ENCODE assay signal across 9 cellular contexts in genomic region chr6:38567436-38567835, GRCh38.
DNase-seq lines count a peak whose midpoint lies in the region; ATAC-seq, FAIRE-seq and TF ChIP-seq lines count a peak whose summit lies in the region.
"Had no signal": no experiment of that assay in that cellular context is flagged by ENCODE, and none has a peak within 500 bp of the region (broad histone marks: within the 10 kb centered on the region; RNA-seq: fewer than 3 reads in every experiment).

No MANE protein-coding gene starts in this region.

- H3K27ac Mint-ChIP-seq in activated T-helper 1 cell treated with anti-CD3 and anti-CD28 coated beads, Interleukin-12 subunit alpha, Interleukin-12 subunit beta, Interleukin-2, Interleukin-4 antibody, amounts not matched to agents 30 ng/mL and 10 ng/mL and 1 ng/mL, durations not matched to agents 14 hours and 24 hours and 36 hours: no peak overlapping the region
- H3K27ac Mint-ChIP-seq: memory B cell had no signal

- H3K9ac ChIP-seq in endothelial cell of umbilical vein (replicated peaks; ENCODE audit: extremely low read depth, insufficient read depth, low read length): no peak overlapping the region

- dilution Hi-C loops in endothelial cell of umbilical vein (cut with MboI; ENCODE audit: extremely low pct_ligation_motif_present, low sequenced_read_pairs): no loop called here

- TF ChIP-seq POLR2A in endothelial cell of umbilical vein (IDR thresholded peaks at IDR 0.05; ENCODE audit: low read depth, low read length): no peak

- CTCF ChIA-PET in endothelial cell of umbilical vein (lab: Charles Lee): interaction anchor here (0.6 to 6.8 kb wide), 9 partner anchors 12 to 875 kb away, joined by 3 to 88 read pairs (median 3); no protein-coding TSS in a partner anchor

- no peak for ATAC-seq in HG03280 (IDR thresholded peaks at IDR 0.05; ENCODE audit: unreplicated experiment)

- no peaks in the 10 kb centered on the region for H4K20me1 ChIP-seq in endothelial cell of umbilical vein (replicated peaks; ENCODE audit: control insufficient read depth, extremely low read depth, insufficient read depth, low read length)

- no peaks in the 10 kb centered on the region for H3K27me3 ChIP-seq in endothelial cell of umbilical vein (ENCODE audit: control insufficient read depth in 2 of 2, insufficient read depth in 2 of 2, low read length in 2 of 2)

- no peaks in the 10 kb centered on the region for H3K27me3 Mint-ChIP-seq in activated T-helper 1 cell treated with anti-CD3 and anti-CD28 coated beads, Interleukin-12 subunit alpha, Interleukin-12 subunit beta, Interleukin-2, Interleukin-4 antibody, amounts not matched to agents 30 ng/mL and 10 ng/mL and 1 ng/mL, durations not matched to agents 14 hours and 24 hours and 36 hours (ENCODE audit: insufficient read depth)
- H3K27me3 Mint-ChIP-seq: memory B cell had no signal

- H3K4me1 Mint-ChIP-seq in activated T-helper 1 cell treated with anti-CD3 and anti-CD28 coated beads, Interleukin-12 subunit alpha, Interleukin-12 subunit beta, Interleukin-2, Interleukin-4 antibody, amounts not matched to agents 30 ng/mL and 10 ng/mL and 1 ng/mL, durations not matched to agents 14 hours and 24 hours and 36 hours (ENCODE audit: low read depth): peaks cover 10% of the 10 kb centered on the region

- H2AFZ ChIP-seq in endothelial cell of umbilical vein (ENCODE audit: low read depth, low read length): no peak overlapping the region

- no peak overlapping the region for H3K4me3 ChIP-seq in endothelial cell of umbilical vein (replicated peaks in 1 of 3; ENCODE audit: insufficient read depth in 1 of 3, low read depth in 1 of 3, low read length in 3 of 3)

- FAIRE-seq in endothelial cell of umbilical vein (lab: Jason Lieb, UNC): peak; percentile 55

- DNase-seq in GM04503 (ENCODE audit: low read depth) (peak; percentile 63), NCI-H510A (lab: John Stamatoyannopoulos, UW) (peak; percentile 13), endothelial cell of umbilical vein (ENCODE audit: low read depth, low spot score) (peak; percentile 63), posterior cingulate gyrus (peak; percentile 32 to 91 (median 62)), GM19240 (ENCODE audit: insufficient read length, low spot score) (no peak)
- no peak for DNase-seq in activated T-helper 1 cell treated with anti-CD3 and anti-CD28 coated beads, Interleukin-12 subunit alpha, Interleukin-12 subunit beta, Interleukin-2, Interleukin-4 antibody, amounts not matched to agents 30 ng/mL and 10 ng/mL and 1 ng/mL, durations not matched to agents 14 hours and 24 hours and 36 hours (ENCODE audit: low spot score)
- no peak for DNase-seq in activated CD8-positive, alpha-beta memory T cell treated with anti-CD3 and anti-CD28 coated beads, Interleukin-2, amount 50 U/mL, for 48 hours

- H3K4me2 ChIP-seq in endothelial cell of umbilical vein (ENCODE audit: insufficient read depth, low read length): no peak overlapping the region

- no peak overlapping the region for H3K27ac ChIP-seq in endothelial cell of umbilical vein (ENCODE audit: insufficient read depth, low read depth, low read length)

- no TSS peak for BruUV-seq in endothelial cell of umbilical vein (replicated peaks; lab: Mats Ljungman, UMichigan)

- H3K79me2 ChIP-seq in endothelial cell of umbilical vein (ENCODE audit: control insufficient read depth, insufficient read depth, low read length): no peaks in the 10 kb centered on the region

- no peaks in the 10 kb centered on the region for H3K36me3 ChIP-seq in endothelial cell of umbilical vein (ENCODE audit: control insufficient read depth in 2 of 2, extremely low read depth in 1 of 2, insufficient read depth in 2 of 2, low read length in 2 of 2)

- H3K9me3 ChIP-seq in endothelial cell of umbilical vein (replicated peaks; ENCODE audit: control insufficient read depth, insufficient read depth, low read length): no peaks in the 10 kb centered on the region

- H3K9me3 Mint-ChIP-seq in activated T-helper 1 cell treated with anti-CD3 and anti-CD28 coated beads, Interleukin-12 subunit alpha, Interleukin-12 subunit beta, Interleukin-2, Interleukin-4 antibody, amounts not matched to agents 30 ng/mL and 10 ng/mL and 1 ng/mL, durations not matched to agents 14 hours and 24 hours and 36 hours: no peaks in the 10 kb centered on the region
- H3K9me3 Mint-ChIP-seq: memory B cell had no signal

- TF ChIP-seq CTCF in endothelial cell of umbilical vein (IDR thresholded peaks at IDR 0.05; ENCODE audit: extremely low read depth in 1 of 2, insufficient read depth in 1 of 2, low read depth in 1 of 2, low read length in 2 of 2): no peak

- intact Hi-C loops in endothelial cell of umbilical vein (cut with micrococcal nuclease) (no loop called here), posterior cingulate gyrus (cut with DNase I) (loop anchor here (5.0 kb wide), 1 partner anchor 70 kb away; no protein-coding TSS in a partner anchor)
- intact Hi-C loops in activated T-helper 1 cell treated with anti-CD3 and anti-CD28 coated beads, Interleukin-12 subunit alpha, Interleukin-12 subunit beta, Interleukin-2, Interleukin-4 antibody, amounts not matched to agents 30 ng/mL and 10 ng/mL and 1 ng/mL, durations not matched to agents 14 hours and 24 hours and 36 hours (cut with micrococcal nuclease): no loop called here

- POLR2A ChIA-PET in endothelial cell of umbilical vein (lab: Charles Lee): no interaction called here

- H3K9me1 ChIP-seq in endothelial cell of umbilical vein (replicated peaks; ENCODE audit: control insufficient read depth, extremely low read depth, insufficient read depth, low read length): no peaks in the 10 kb centered on the region

- H3K4me1 ChIP-seq in endothelial cell of umbilical vein (ENCODE audit: control insufficient read depth, extremely low read depth, insufficient read depth, low read length): peaks cover 23% of the 10 kb centered on the region

- peaks cover 6% of the 10 kb centered on the region for H3K36me3 Mint-ChIP-seq in activated T-helper 1 cell treated with anti-CD3 and anti-CD28 coated beads, Interleukin-12 subunit alpha, Interleukin-12 subunit beta, Interleukin-2, Interleukin-4 antibody, amounts not matched to agents 30 ng/mL and 10 ng/mL and 1 ng/mL, durations not matched to agents 14 hours and 24 hours and 36 hours (ENCODE audit: low read depth)

- no peak overlapping the region for H3K4me3 Mint-ChIP-seq in activated T-helper 1 cell treated with anti-CD3 and anti-CD28 coated beads, Interleukin-12 subunit alpha, Interleukin-12 subunit beta, Interleukin-2, Interleukin-4 antibody, amounts not matched to agents 30 ng/mL and 10 ng/mL and 1 ng/mL, durations not matched to agents 14 hours and 24 hours and 36 hours
- H3K4me3 Mint-ChIP-seq: memory B cell had no signal

TF ChIP-seq in endothelial cell of umbilical vein, 7 proteins besides CTCF, POLR2A, EP300 and RAD21:
- TF ChIP-seq MAX (IDR thresholded peaks at IDR 0.05; ENCODE audit: insufficient read depth, insufficient read length) (no peak), EZH2 (IDR thresholded peaks at IDR 0.05; ENCODE audit: borderline replicate concordance, low read depth, low read length, severe bottlenecking) (no peak), POLR2AphosphoS5 (IDR thresholded peaks at IDR 0.05; ENCODE audit: insufficient read depth, low read depth, low read length) (no peak), GATA2 (IDR thresholded peaks at IDR 0.05; ENCODE audit: insufficient read depth, insufficient read length, low read depth, low read length) (no peak), MYC (IDR thresholded peaks at IDR 0.05; ENCODE audit: low read depth, low read length) (no peak), FOS (IDR thresholded peaks at IDR 0.05; ENCODE audit: borderline replicate concordance, insufficient read depth, low read length) (no peak), JUN (IDR thresholded peaks at IDR 0.05; ENCODE audit: borderline replicate concordance, insufficient read depth, insufficient read length, low read depth) (no peak)

Comparison
In these comparisons a context has a peak if more than half of its experiments do, and no peak if none do; other contexts are left out.
1. DNase-seq: peak in GM04503 (single experiment), NCI-H510A (single experiment), endothelial cell of umbilical vein (single experiment) and posterior cingulate gyrus (10 of 10); none in activated T-helper 1 cell treated with anti-CD3 and anti-CD28 coated beads, Interleukin-12 subunit alpha, Interleukin-12 subunit beta, Interleukin-2, Interleukin-4 antibody, amounts not matched to agents 30 ng/mL and 10 ng/mL and 1 ng/mL, durations not matched to agents 14 hours and 24 hours and 36 hours (single experiment), activated CD8-positive, alpha-beta memory T cell treated with anti-CD3 and anti-CD28 coated beads, Interleukin-2, amount 50 U/mL, for 48 hours (single experiment) and GM19240 (single experiment).